In the genomic region with DNA sequence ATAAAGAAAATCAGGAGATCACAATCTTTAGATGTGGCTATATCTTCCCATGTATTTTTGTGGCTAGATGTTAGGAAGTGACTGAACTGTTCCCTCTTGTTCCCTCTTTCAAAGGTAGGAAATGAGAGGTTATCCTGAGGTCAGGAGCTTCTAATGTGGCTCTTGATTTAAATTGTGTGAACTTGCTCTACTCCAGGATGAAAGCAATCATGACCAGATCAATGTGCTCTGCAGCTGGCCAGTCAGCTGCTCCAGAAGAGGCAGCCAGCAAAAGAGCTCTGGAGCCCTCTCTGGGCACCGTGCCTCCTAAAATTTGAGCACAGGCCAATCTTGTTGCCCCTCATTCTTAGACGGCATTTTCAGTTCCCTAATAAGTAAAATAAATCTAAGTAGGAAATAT, we compare ENCODE assay signal across 9 cellular contexts. TPM values are rescaled to one million over a fixed set of nuclear protein-coding genes. Genes with fewer than 3 reads are reported as not detected.
A peak's percentile ranks its signal among the peaks of the same experiment; 100 is the strongest.
DNase-seq lines count a peak whose midpoint lies in the region; ATAC-seq and TF ChIP-seq lines count a peak whose summit lies in the region.
"Had no signal": no experiment of that assay in that cellular context is flagged by ENCODE, and none has a peak within 500 bp of the region (broad histone marks: within the 10 kb centered on the region; RNA-seq: fewer than 3 reads in every experiment).

No MANE protein-coding gene starts in this region.

- H3K4me3 ChIP-seq in HCT116 (replicated peaks in 1 of 2; ENCODE audit: low read depth in 1 of 2, low read length in 2 of 2) (no peak overlapping the region), cardiac muscle cell (no peak overlapping the region), osteoblast (ENCODE audit: insufficient read depth, low read length) (no peak overlapping the region), hepatocyte (no peak overlapping the region)

- WGBS in hepatocyte (ENCODE audit: low lambda C conversion rate, missing lambda C conversion rate), result 65% methylated on average over 2 of the region's 2 CpGs

- H3K9me3 Mint-ChIP-seq in T-helper 2 cell treated with Interferon-gamma antibody and Interleukin-4, amounts not matched to agents 5 μg/mL and 100 μg/mL, for 36 hours, result no peaks in the 10 kb centered on the region

- H3K27me3 Mint-ChIP-seq in T-helper 2 cell treated with Interferon-gamma antibody and Interleukin-4, amounts not matched to agents 5 μg/mL and 100 μg/mL, for 36 hours (ENCODE audit: low read depth), result no peaks in the 10 kb centered on the region

- no peak for DNase-seq in HCT116 (ENCODE audit: low read depth, low spot score)
- peak; percentile 39 for DNase-seq in RPMI7951 (ENCODE audit: low read depth)
- peak; percentile 6 to 38 for DNase-seq in cardiac muscle cell (ENCODE audit: low read depth in 1 of 2, low spot score in 1 of 2)
- DNase-seq in osteoblast (ENCODE audit: insufficient read length, low spot score, missing footprints), result no peak
- no peak for DNase-seq in T-helper 2 cell treated with Interferon-gamma antibody and Interleukin-4, amounts not matched to agents 5 μg/mL and 100 μg/mL, for 36 hours (ENCODE audit: low spot score)
- no peak for DNase-seq in hepatocyte (ENCODE audit: low spot score)
- DNase-seq in germinal center (ENCODE audit: low spot score), result no peak
- DNase-seq: DMS153 had no signal

- H4K20me1 ChIP-seq in HCT116 (ENCODE audit: insufficient read depth) (no peaks in the 10 kb centered on the region), osteoblast (ENCODE audit: insufficient read depth, low read length) (peaks cover 40% of the 10 kb centered on the region), hepatocyte (ENCODE audit: insufficient read depth, poor library complexity, severe bottlenecking) (peaks cover 4% of the 10 kb centered on the region)

- H3K27ac Mint-ChIP-seq in T-helper 2 cell treated with Interferon-gamma antibody and Interleukin-4, amounts not matched to agents 5 μg/mL and 100 μg/mL, for 36 hours, result no peak overlapping the region

- TF ChIP-seq RAD21 in HCT116 (IDR thresholded peaks at IDR 0.05; ENCODE audit: low read depth), result no peak

- no peak overlapping the region for H3K27ac ChIP-seq in HCT116 (ENCODE audit: low read depth, low read length)
- peak overlapping the region; percentile 42 for H3K27ac ChIP-seq in cardiac muscle cell
- peak overlapping the region; percentile 16 for H3K27ac ChIP-seq in osteoblast (ENCODE audit: low read depth, low read length)
- H3K27ac ChIP-seq in hepatocyte, result no peak overlapping the region

- no TSS peak for BruUV-seq in HCT116 (replicated peaks; lab: Mats Ljungman, UMichigan)

- peaks cover 49% of the 10 kb centered on the region for H3K4me1 Mint-ChIP-seq in T-helper 2 cell treated with Interferon-gamma antibody and Interleukin-4, amounts not matched to agents 5 μg/mL and 100 μg/mL, for 36 hours (ENCODE audit: low read depth)

- H3K4me1 ChIP-seq in HCT116 (ENCODE audit: control insufficient read depth in 1 of 2, insufficient read depth in 2 of 2, low read length in 2 of 2) (peaks cover 3 to 17% of the 10 kb centered on the region in 2 experiments; a peak in 3 of 4 replicates), cardiac muscle cell (ENCODE audit: low read depth) (peaks cover 13% of the 10 kb centered on the region), osteoblast (ENCODE audit: insufficient read depth, low read length) (peaks cover 33% of the 10 kb centered on the region), hepatocyte (ENCODE audit: insufficient read depth) (no peaks in the 10 kb centered on the region)

- POLR2A ChIA-PET in HCT116 (lab: Charles Lee), result interaction anchor here (0.8 kb wide), 1 partner anchor 31 kb away, joined by 5 read pairs; no protein-coding TSS in a partner anchor

- no peak overlapping the region for H2AFZ ChIP-seq in HCT116 (ENCODE audit: low read depth, low read length, poor library complexity, severe bottlenecking)
- no peak overlapping the region for H2AFZ ChIP-seq in osteoblast (ENCODE audit: low read length)
- H2AFZ ChIP-seq in hepatocyte, result no peak overlapping the region

- no peaks in the 10 kb centered on the region for H3K27me3 ChIP-seq in HCT116 (ENCODE audit: insufficient read depth, low read length)
- H3K27me3 ChIP-seq in cardiac muscle cell, result no peaks in the 10 kb centered on the region
- no peaks in the 10 kb centered on the region for H3K27me3 ChIP-seq in osteoblast (ENCODE audit: insufficient read depth, low read length)
- no peaks in the 10 kb centered on the region for H3K27me3 ChIP-seq in hepatocyte

- no peak overlapping the region for H3K4me3 Mint-ChIP-seq in T-helper 2 cell treated with Interferon-gamma antibody and Interleukin-4, amounts not matched to agents 5 μg/mL and 100 μg/mL, for 36 hours

- intact Hi-C loops in HCT116 (cut with micrococcal nuclease), result no loop called here

- ATAC-seq in HCT116 (peak; percentile 34), HG03342 (IDR thresholded peaks at IDR 0.05; ENCODE audit: unreplicated experiment) (no peak)

- H3K79me2 ChIP-seq in HCT116 (ENCODE audit: insufficient read depth, low read length) (peaks cover 85% of the 10 kb centered on the region), osteoblast (ENCODE audit: insufficient read depth, low read length) (peaks cover 99% of the 10 kb centered on the region), hepatocyte (peaks cover 96% of the 10 kb centered on the region)

- H3K36me3 Mint-ChIP-seq in T-helper 2 cell treated with Interferon-gamma antibody and Interleukin-4, amounts not matched to agents 5 μg/mL and 100 μg/mL, for 36 hours (ENCODE audit: low read depth), result peaks cover 5% of the 10 kb centered on the region

- no peaks in the 10 kb centered on the region for H3K9me2 ChIP-seq in HCT116 (ENCODE audit: insufficient read depth)
- no peaks in the 10 kb centered on the region for H3K9me2 ChIP-seq in hepatocyte (replicated peaks; ENCODE audit: insufficient read depth)

- no peaks in the 10 kb centered on the region for H3K9me3 ChIP-seq in HCT116 (ENCODE audit: control insufficient read depth in 1 of 2, insufficient read depth in 1 of 2, low read depth in 1 of 2, low read length in 2 of 2)
- H3K9me3 ChIP-seq in cardiac muscle cell (ENCODE audit: low read depth), result no peaks in the 10 kb centered on the region
- H3K9me3 ChIP-seq in osteoblast (ENCODE audit: low read depth, low read length), result no peaks in the 10 kb centered on the region
- H3K9me3 ChIP-seq in hepatocyte (ENCODE audit: low read depth), result no peaks in the 10 kb centered on the region

- CTCF ChIA-PET in HCT116 (lab: Charles Lee), result no interaction called here

- H3K36me3 ChIP-seq in HCT116 (ENCODE audit: control insufficient read depth in 1 of 2, insufficient read depth in 2 of 2, low read length in 2 of 2) (no peaks in the 10 kb centered on the region), cardiac muscle cell (no peaks in the 10 kb centered on the region), osteoblast (ENCODE audit: insufficient read depth, low read length) (no peaks in the 10 kb centered on the region), hepatocyte (replicated peaks; ENCODE audit: insufficient read depth, low read depth) (no peaks in the 10 kb centered on the region)

- RAD21 ChIA-PET in HCT116 (lab: Charles Lee; ENCODE audit: low non-redundant PET in 1 of 2, low total read pairs in 2 of 2, uncharacterized antibody in 2 of 2, unreplicated experiment in 2 of 2), result no interaction called here

- no peak overlapping the region for H3K4me2 ChIP-seq in HCT116 (ENCODE audit: low read length)
- no peak overlapping the region for H3K4me2 ChIP-seq in osteoblast (ENCODE audit: insufficient read depth, low read length)
- no peak overlapping the region for H3K4me2 ChIP-seq in hepatocyte

- H3K9ac ChIP-seq in HCT116 (ENCODE audit: low read length), result no peak overlapping the region

- TF ChIP-seq POLR2A in HCT116 (IDR thresholded peaks at IDR 0.05; ENCODE audit: borderline replicate concordance, extremely low read depth, insufficient read depth, insufficient read length), result no peak

- TF ChIP-seq CTCF in HCT116 (IDR thresholded peaks at IDR 0.05 in 2 of 3, conservative IDR thresholded peaks at IDR 0.05 in 1 of 3; ENCODE audit: borderline replicate concordance in 1 of 3, insufficient read depth in 1 of 3, low read depth in 2 of 3, low read length in 2 of 3) (no peak), cardiac muscle cell (IDR thresholded peaks at IDR 0.05; ENCODE audit: low read depth, low read length) (no peak), osteoblast (IDR thresholded peaks at IDR 0.05; ENCODE audit: extremely low read depth, low read depth, low read length) (no peak), hepatocyte (IDR thresholded peaks at IDR 0.05; ENCODE audit: poor library complexity) (no peak)

TF ChIP-seq in HCT116, 20 proteins besides CTCF, POLR2A, EP300 and RAD21:
- TF ChIP-seq TCF7L2 (IDR thresholded peaks at IDR 0.05; ENCODE audit: borderline replicate concordance, extremely low read depth, insufficient read depth, insufficient read length) (no peak), SRF (IDR thresholded peaks at IDR 0.05; ENCODE audit: low read depth) (no peak), EZH2 (IDR thresholded peaks at IDR 0.05) (no peak), ZNF274 (IDR thresholded peaks at IDR 0.05; ENCODE audit: low read depth, low read length) (no peak), EGR1 (IDR thresholded peaks at IDR 0.05; ENCODE audit: low read depth) (no peak), ZFX (IDR thresholded peaks at IDR 0.05) (no peak), FOSL1 (IDR thresholded peaks at IDR 0.05; ENCODE audit: low read depth) (no peak), ELF1 (IDR thresholded peaks at IDR 0.05; ENCODE audit: borderline replicate concordance, low read depth) (no peak), JUND (IDR thresholded peaks at IDR 0.05) (no peak)
- TF ChIP-seq, protein P1, sequence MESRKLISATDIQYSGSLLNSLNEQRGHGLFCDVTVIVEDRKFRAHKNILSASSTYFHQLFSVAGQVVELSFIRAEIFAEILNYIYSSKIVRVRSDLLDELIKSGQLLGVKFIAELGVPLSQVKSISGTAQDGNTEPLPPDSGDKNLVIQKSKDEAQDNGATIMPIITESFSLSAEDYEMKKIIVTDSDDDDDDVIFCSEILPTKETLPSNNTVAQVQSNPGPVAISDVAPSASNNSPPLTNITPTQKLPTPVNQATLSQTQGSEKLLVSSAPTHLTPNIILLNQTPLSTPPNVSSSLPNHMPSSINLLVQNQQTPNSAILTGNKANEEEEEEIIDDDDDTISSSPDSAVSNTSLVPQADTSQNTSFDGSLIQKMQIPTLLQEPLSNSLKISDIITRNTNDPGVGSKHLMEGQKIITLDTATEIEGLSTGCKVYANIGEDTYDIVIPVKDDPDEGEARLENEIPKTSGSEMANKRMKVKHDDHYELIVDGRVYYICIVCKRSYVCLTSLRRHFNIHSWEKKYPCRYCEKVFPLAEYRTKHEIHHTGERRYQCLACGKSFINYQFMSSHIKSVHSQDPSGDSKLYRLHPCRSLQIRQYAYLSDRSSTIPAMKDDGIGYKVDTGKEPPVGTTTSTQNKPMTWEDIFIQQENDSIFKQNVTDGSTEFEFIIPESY (IDR thresholded peaks at IDR 0.05; ENCODE audit: extremely low read depth, insufficient replicate concordance, low read length), result no peak

RNA-seq across cellular contexts. Expression of a gene that starts 32.0 kb away (rescaled TPM):
- 21.4 TPM for total RNA-seq in HCT116 (2021; ENCODE audit: unreplicated experiment)
- polyA plus RNA-seq in HCT116 (2012), result 8.4 and 10.2 TPM in 2 replicates
- total RNA-seq in RPMI7951 (2014; rRNA removed; shearing (Covaris generic)), result 26.0 and 26.2 TPM in 2 replicates
- 25.5 and 34.7 TPM in 2 replicates for total RNA-seq in cardiac muscle cell
- polyA plus RNA-seq in cardiac muscle cell, result 21.7 and 34.9 TPM in 2 replicates
- 64.8 and 68.0 TPM in 2 replicates for total RNA-seq in osteoblast
- 33.1 and 33.5 TPM in 2 replicates for total RNA-seq in hepatocyte
- 10.6 and 13.8 TPM in 2 replicates for polyA plus RNA-seq in hepatocyte

Comparison
In these comparisons a context has a peak if more than half of its experiments do, and no peak if none do; other contexts are left out.
1. DNase-seq: peak in RPMI7951 (single experiment) and cardiac muscle cell (2 of 2); none in HCT116 (single experiment), osteoblast (single experiment), T-helper 2 cell treated with Interferon-gamma antibody and Interleukin-4, amounts not matched to agents 5 μg/mL and 100 μg/mL, for 36 hours (single experiment), hepatocyte (single experiment) and germinal center (single experiment).
2. H3K27ac ChIP-seq: peak in cardiac muscle cell (single experiment) and osteoblast (single experiment); none in HCT116 (single experiment) and hepatocyte (single experiment).